Comparison of ENCODE assay signal across 22 cellular contexts in genomic region chr17:47209499-47209898, GRCh38. TPM values are rescaled to one million over a fixed set of nuclear protein-coding genes. Genes with fewer than 3 reads are reported as not detected.
"Had no signal": no experiment of that assay in that cellular context is flagged by ENCODE, and none has a peak within 500 bp of the region (broad histone marks: within the 10 kb centered on the region; RNA-seq: fewer than 3 reads in every experiment).

No MANE protein-coding gene starts in this region.

- DNase-seq: activated CD4-positive, alpha-beta T cell treated with anti-CD3 and anti-CD28 coated beads, Interleukin-2, amount 10 ng/mL, durations not matched to agents 7 days and 5 days; activated CD4-positive, CD25-positive, alpha-beta regulatory T cell; activated naive CD4-positive, alpha-beta T cell treated with Interleukin-2 at 50 U/mL for 16 hours; anterior cingulate cortex; dermis blood vessel endothelial cell; effector memory CD8-positive, alpha-beta T cell; foreskin melanocyte; lower lobe of right lung; naive thymus-derived CD4-positive, alpha-beta T cell; stimulated activated CD4-positive, alpha-beta T cell treated with anti-CD3 and anti-CD28 coated beads, Interleukin-12 subunit alpha, Interleukin-12 subunit beta, amount 100 ng/mL, for 4 hours; stimulated activated CD4-positive, alpha-beta T cell treated with anti-CD3 and anti-CD28 coated beads, Interleukin-2, amount 100 ng/mL, for 24 hours; SW 1271 had no signal

- H3K27ac Mint-ChIP-seq: activated CD4-positive, alpha-beta T cell treated with anti-CD3 and anti-CD28 coated beads, Interleukin-2, amount 10 ng/mL, durations not matched to agents 7 days and 5 days; activated T-helper 1 cell treated with anti-CD3 and anti-CD28 coated beads, Interleukin-12 subunit alpha, Interleukin-12 subunit beta, Interleukin-2, Interleukin-4 antibody, amounts not matched to agents 30 ng/mL and 10 ng/mL and 1 ng/mL, durations not matched to agents 14 hours and 24 hours and 36 hours; effector memory CD8-positive, alpha-beta T cell; stimulated activated effector memory CD8-positive, alpha-beta T cell treated with anti-CD3 and anti-CD28 coated beads, Interleukin-12 subunit alpha, Interleukin-12 subunit beta, amount 100 ng/mL, for 72 hours; T-helper 2 cell treated with Interferon-gamma antibody and Interleukin-4, amounts not matched to agents 5 μg/mL and 100 μg/mL, for 36 hours had no signal

- H3K27ac ChIP-seq: epithelial cell of prostate, lower lobe of right lung, prostate gland, tibial nerve had no signal

- H3K27me3 ChIP-seq: tibial nerve had no signal

- H3K36me3 ChIP-seq: lower lobe of right lung, prostate gland, tibial nerve had no signal

- H3K9me3 ChIP-seq: lower lobe of right lung, prostate gland, tibial nerve had no signal

- H3K9me3 Mint-ChIP-seq: activated CD4-positive, alpha-beta T cell treated with anti-CD3 and anti-CD28 coated beads, Interleukin-2, amount 10 ng/mL, durations not matched to agents 7 days and 5 days; activated T-helper 1 cell treated with anti-CD3 and anti-CD28 coated beads, Interleukin-12 subunit alpha, Interleukin-12 subunit beta, Interleukin-2, Interleukin-4 antibody, amounts not matched to agents 30 ng/mL and 10 ng/mL and 1 ng/mL, durations not matched to agents 14 hours and 24 hours and 36 hours; effector memory CD8-positive, alpha-beta T cell; naive thymus-derived CD4-positive, alpha-beta T cell; stimulated activated effector memory CD8-positive, alpha-beta T cell treated with anti-CD3 and anti-CD28 coated beads, Interleukin-12 subunit alpha, Interleukin-12 subunit beta, amount 100 ng/mL, for 72 hours; T-helper 2 cell treated with Interferon-gamma antibody and Interleukin-4, amounts not matched to agents 5 μg/mL and 100 μg/mL, for 36 hours had no signal

- H3K27me3 Mint-ChIP-seq: effector memory CD8-positive, alpha-beta T cell had no signal

- H3K4me1 ChIP-seq: prostate gland had no signal

- H3K4me3 Mint-ChIP-seq: activated CD4-positive, alpha-beta T cell treated with anti-CD3 and anti-CD28 coated beads, Interleukin-2, amount 10 ng/mL, durations not matched to agents 7 days and 5 days; activated T-helper 1 cell treated with anti-CD3 and anti-CD28 coated beads, Interleukin-12 subunit alpha, Interleukin-12 subunit beta, Interleukin-2, Interleukin-4 antibody, amounts not matched to agents 30 ng/mL and 10 ng/mL and 1 ng/mL, durations not matched to agents 14 hours and 24 hours and 36 hours; effector memory CD8-positive, alpha-beta T cell; naive thymus-derived CD4-positive, alpha-beta T cell; stimulated activated effector memory CD8-positive, alpha-beta T cell treated with anti-CD3 and anti-CD28 coated beads, Interleukin-12 subunit alpha, Interleukin-12 subunit beta, amount 100 ng/mL, for 72 hours; T-helper 2 cell treated with Interferon-gamma antibody and Interleukin-4, amounts not matched to agents 5 μg/mL and 100 μg/mL, for 36 hours had no signal

- ATAC-seq: effector memory CD8-positive, alpha-beta T cell; naive thymus-derived CD4-positive, alpha-beta T cell; sciatic nerve; stimulated activated effector memory CD8-positive, alpha-beta T cell treated with anti-CD3 and anti-CD28 coated beads, Interleukin-12 subunit alpha, Interleukin-12 subunit beta, amount 100 ng/mL, for 72 hours had no signal

- H3K4me3 ChIP-seq: lower lobe of right lung, prostate gland, tibial nerve had no signal

- H3K36me3 Mint-ChIP-seq: naive thymus-derived CD4-positive, alpha-beta T cell; stimulated activated effector memory CD8-positive, alpha-beta T cell treated with anti-CD3 and anti-CD28 coated beads, Interleukin-12 subunit alpha, Interleukin-12 subunit beta, amount 100 ng/mL, for 72 hours had no signal

RNA-seq across cellular contexts. Expression of gene MYL4, which starts 0.4 kb away (rescaled TPM):
- total RNA-seq: activated CD4-positive, alpha-beta T cell treated with anti-CD3 and anti-CD28 coated beads, Interleukin-2, amount 10 ng/mL, durations not matched to agents 7 days and 5 days; activated CD8-positive, alpha-beta memory T cell treated with anti-CD3 and anti-CD28 coated beads for 36 hours; activated T-helper 1 cell treated with anti-CD3 and anti-CD28 coated beads, Interleukin-12 subunit alpha, Interleukin-12 subunit beta, Interleukin-2, Interleukin-4 antibody, amounts not matched to agents 30 ng/mL and 10 ng/mL and 1 ng/mL, durations not matched to agents 14 hours and 24 hours and 36 hours; fibroblast of lung; naive thymus-derived CD4-positive, alpha-beta T cell; subcutaneous adipose tissue had no signal
- polyA plus RNA-seq: naive thymus-derived CD4-positive, alpha-beta T cell had no signal

RNA-seq across cellular contexts. Expression of gene ITGB3, which starts 44.1 kb away (rescaled TPM):
- total RNA-seq: activated T-helper 1 cell treated with anti-CD3 and anti-CD28 coated beads, Interleukin-12 subunit alpha, Interleukin-12 subunit beta, Interleukin-2, Interleukin-4 antibody, amounts not matched to agents 30 ng/mL and 10 ng/mL and 1 ng/mL, durations not matched to agents 14 hours and 24 hours and 36 hours had no signal
- polyA plus RNA-seq: naive thymus-derived CD4-positive, alpha-beta T cell had no signal
